In genomic region chr5:131163315-131164119, GRCh38 we compare ENCODE assay signal across 8 cellular contexts. TPM values are rescaled to one million over a fixed set of nuclear protein-coding genes. Genes with fewer than 3 reads are reported as not detected.
DNase-seq lines count a peak whose midpoint lies in the region; ATAC-seq and TF ChIP-seq lines count a peak whose summit lies in the region.

No MANE protein-coding gene starts in this region.

- H3K4me1 ChIP-seq in DND-41 (ENCODE audit: insufficient read depth, low read length) (peaks cover 46% of the 10 kb centered on the region), suprapubic skin (peaks cover 22% of the 10 kb centered on the region)

- H3K9ac ChIP-seq in DND-41 (ENCODE audit: low read depth, low read length), result peak overlapping the region; percentile 77

- no peak for TF ChIP-seq POLR2A in suprapubic skin (IDR thresholded peaks at IDR 0.05)

- H3K9me3 ChIP-seq in DND-41 (ENCODE audit: insufficient read depth, low read length, severe bottlenecking) (no peaks in the 10 kb centered on the region), suprapubic skin (no peaks in the 10 kb centered on the region)

- H4K20me1 ChIP-seq in DND-41 (ENCODE audit: insufficient read depth, low read length), result peaks cover 14% of the 10 kb centered on the region

- H3K27ac ChIP-seq in DND-41 (ENCODE audit: low read length), result peak overlapping the region; percentile 81
- H3K27ac ChIP-seq in suprapubic skin, result peak overlapping the region; percentile 97

- TF ChIP-seq EP300 in suprapubic skin (IDR thresholded peaks at IDR 0.05), result no peak

- TF ChIP-seq CTCF in DND-41 (IDR thresholded peaks at IDR 0.05; ENCODE audit: borderline replicate concordance, extremely low read depth, low read length, poor library complexity, severe bottlenecking), result no peak
- no peak for TF ChIP-seq CTCF in kidney epithelial cell (IDR thresholded peaks at IDR 0.05; ENCODE audit: insufficient read depth, low read length, poor library complexity, severe bottlenecking)
- no peak for TF ChIP-seq CTCF in suprapubic skin (IDR thresholded peaks at IDR 0.05)
- TF ChIP-seq CTCF in omental fat pad (IDR thresholded peaks at IDR 0.05), result no peak

- H3K79me2 ChIP-seq in DND-41 (ENCODE audit: insufficient read depth, low read length), result peaks cover 59% of the 10 kb centered on the region

- H3K4me3 ChIP-seq in DND-41 (ENCODE audit: low read depth in 1 of 2, low read length in 2 of 2) (peak overlapping the region; percentile 69 to 82; a peak in 3 of 4 replicates), kidney epithelial cell (ENCODE audit: low read depth, low read length) (peak overlapping the region; percentile 87), suprapubic skin (peak overlapping the region; percentile 87)

- DNase-seq in DND-41, result no peak
- DNase-seq in Kasumi-1 (lab: John Stamatoyannopoulos, UW), result peak; percentile 53 to 58
- peak; percentile 57 for DNase-seq in amniotic epithelial cell (ENCODE audit: low read depth)
- DNase-seq in kidney epithelial cell (ENCODE audit: low read depth), result no peak
- DNase-seq in suprapubic skin (ENCODE audit: low spot score in 2 of 2), result no peak
- no peak for DNase-seq in omental fat pad (ENCODE audit: low spot score)
- no peak for DNase-seq in NCI-H1092 treated with DMSO at 0.1 percent for 48 hours (lab: John Stamatoyannopoulos, UW)
- DNase-seq in COR-L47 (lab: John Stamatoyannopoulos, UW), result no peak

- WGBS in suprapubic skin, result 18% methylated on average over 9 of the region's 9 CpGs

- H3K4me2 ChIP-seq in DND-41 (ENCODE audit: insufficient read depth, low read length), result peak overlapping the region; percentile 65

- H3K27me3 ChIP-seq in DND-41 (ENCODE audit: insufficient read depth, low read length, poor library complexity) (no peaks in the 10 kb centered on the region), kidney epithelial cell (ENCODE audit: control insufficient read depth, insufficient read depth, low read length) (no peaks in the 10 kb centered on the region), suprapubic skin (no peaks in the 10 kb centered on the region)

- ATAC-seq in DND-41 (ENCODE audit: insufficient read depth, low read depth), result no peak
- no peak for ATAC-seq in omental fat pad (ENCODE audit: low FRiP score)

- no peak overlapping the region for H2AFZ ChIP-seq in DND-41 (ENCODE audit: low read depth, low read length)

- H3K36me3 ChIP-seq in DND-41 (ENCODE audit: insufficient read depth, low read length) (peaks cover 49% of the 10 kb centered on the region), kidney epithelial cell (ENCODE audit: control insufficient read depth, insufficient read depth, low read length) (peaks cover 1% of the 10 kb centered on the region), suprapubic skin (peaks cover 38% of the 10 kb centered on the region)

RNA-seq across cellular contexts. Expression of gene HINT1, which starts 1.5 kb away (rescaled TPM):
- total RNA-seq in kidney epithelial cell (369 and 370 TPM in 2 replicates), suprapubic skin (100 to 1,000 TPM; 150 to 239 (median 206) TPM), omental fat pad (100 to 1,000 TPM; 143 to 187 (median 161) TPM)

RNA-seq across cellular contexts. Expression of gene LYRM7, which starts 7.2 kb away (rescaled TPM):
- 3.8 and 24.1 TPM in 2 replicates for total RNA-seq in kidney epithelial cell
- 10 to 100 TPM in 1 of 4 donors, 1 to 10 TPM in 3; 7.0 to 10.4 (median 8.0) TPM for total RNA-seq in suprapubic skin
- total RNA-seq in omental fat pad, result 10 to 100 TPM in 1 of 4 donors, 1 to 10 TPM in 3; 4.4 to 11.9 (median 9.5) TPM

Comparison
In these comparisons a context has a peak if more than half of its experiments do, and no peak if none do; other contexts are left out.
1. DNase-seq: peak in Kasumi-1 (2 of 2) and amniotic epithelial cell (single experiment); none in DND-41 (single experiment), kidney epithelial cell (single experiment), suprapubic skin (0 of 2), omental fat pad (single experiment), NCI-H1092 treated with DMSO at 0.1 percent for 48 hours (single experiment) and COR-L47 (single experiment).
2. Peak in every context shown above with its lines, with median percentiles within 50 percentile points of each other: H3K4me3 ChIP-seq.